ENCODE assay signal across 27 cellular contexts in the genomic region with DNA sequence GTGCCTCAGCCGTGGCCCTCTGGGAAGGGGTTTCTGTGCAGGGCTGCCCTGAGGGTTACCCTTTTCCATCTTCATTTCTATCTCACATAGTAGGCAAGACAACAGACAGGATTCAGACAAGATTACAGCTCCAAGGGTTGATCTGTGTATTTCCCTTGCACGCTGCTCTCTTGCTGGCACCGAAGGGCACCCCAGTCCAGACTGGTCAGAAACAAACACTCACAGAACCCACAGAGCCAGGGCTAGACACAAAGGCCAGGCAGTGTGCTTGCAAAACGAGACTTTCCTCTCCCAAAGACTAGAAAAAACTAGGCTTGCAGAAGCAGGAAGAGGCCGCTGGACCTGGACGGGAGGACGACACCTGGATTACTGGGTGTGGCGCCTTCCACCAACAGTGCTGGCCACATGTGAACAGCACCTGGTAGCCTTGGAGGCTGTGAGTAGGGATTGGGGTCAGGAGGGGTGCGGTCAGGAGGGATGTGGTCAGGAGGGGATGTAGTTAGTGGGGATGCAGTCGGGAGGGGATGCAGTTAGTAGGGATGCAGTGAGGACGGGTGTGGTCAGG.
DNase-seq lines count a peak whose midpoint lies in the region; ATAC-seq, FAIRE-seq and TF ChIP-seq lines count a peak whose summit lies in the region.
"Had no signal": no experiment of that assay in that cellular context is flagged by ENCODE, and none has a peak within 500 bp of the region (broad histone marks: within the 10 kb centered on the region; RNA-seq: fewer than 3 reads in every experiment).

No MANE protein-coding gene starts in this region.

- H3K27ac ChIP-seq in small intestine (ENCODE audit: low read depth in 1 of 2, low read length in 1 of 2): no peak overlapping the region
- H3K27ac ChIP-seq: brain microvascular endothelial cell, foreskin keratinocyte, heart right ventricle, neutrophil, psoas muscle, thoracic aorta had no signal

- H3K9me3 Mint-ChIP-seq in activated CD4-positive, alpha-beta memory T cell treated with anti-CD3 and anti-CD28 coated beads, Interleukin-2, amount 10 ng/mL, durations not matched to agents 7 days and 5 days: peaks cover 6% of the 10 kb centered on the region
- no peaks in the 10 kb centered on the region for H3K9me3 Mint-ChIP-seq in activated CD4-positive, alpha-beta memory T cell treated with anti-CD3 and anti-CD28 coated beads for 36 hours
- no peaks in the 10 kb centered on the region for H3K9me3 Mint-ChIP-seq in progenitor cell of endocrine pancreas (ENCODE audit: low read depth)
- H3K9me3 Mint-ChIP-seq: stimulated activated naive CD8-positive, alpha-beta T cell treated with anti-CD3 and anti-CD28 coated beads, Interleukin-15, Interleukin-2, amounts not matched to agents 100 ng/mL and 50 ng/mL, for 24 hours had no signal

- H3K36me3 Mint-ChIP-seq in activated CD4-positive, alpha-beta memory T cell treated with anti-CD3 and anti-CD28 coated beads, Interleukin-2, amount 10 ng/mL, durations not matched to agents 7 days and 5 days (ENCODE audit: low read depth): peaks cover 10% of the 10 kb centered on the region
- no peaks in the 10 kb centered on the region for H3K36me3 Mint-ChIP-seq in activated CD4-positive, alpha-beta memory T cell treated with anti-CD3 and anti-CD28 coated beads for 36 hours
- H3K36me3 Mint-ChIP-seq in T-helper 17 cell (ENCODE audit: low read depth) (no peaks in the 10 kb centered on the region), progenitor cell of endocrine pancreas (ENCODE audit: insufficient read depth) (no peaks in the 10 kb centered on the region)

- ATAC-seq in T-helper 17 cell (no peak), left colon (peak; percentile 75), HG02763 (IDR thresholded peaks at IDR 0.05; ENCODE audit: unreplicated experiment) (no peak)
- ATAC-seq: heart right ventricle, psoas muscle had no signal

- H3K4me1 Mint-ChIP-seq in activated CD4-positive, alpha-beta memory T cell treated with anti-CD3 and anti-CD28 coated beads, Interleukin-2, amount 10 ng/mL, durations not matched to agents 7 days and 5 days: peaks cover 16% of the 10 kb centered on the region
- peaks cover 21% of the 10 kb centered on the region for H3K4me1 Mint-ChIP-seq in activated CD4-positive, alpha-beta memory T cell treated with anti-CD3 and anti-CD28 coated beads for 36 hours (ENCODE audit: low read depth)
- H3K4me1 Mint-ChIP-seq in T-helper 17 cell (peaks cover 21% of the 10 kb centered on the region), progenitor cell of endocrine pancreas (ENCODE audit: low read depth) (peaks cover 11% of the 10 kb centered on the region)

- no peak for FAIRE-seq in small intestine (lab: Jason Lieb, UNC)
- FAIRE-seq: A204.1, colon had no signal

- no peak for TF ChIP-seq CTCF in progenitor cell of endocrine pancreas (IDR thresholded peaks at IDR 0.05; ENCODE audit: unreplicated experiment)

- H3K27ac Mint-ChIP-seq in activated CD4-positive, alpha-beta memory T cell treated with anti-CD3 and anti-CD28 coated beads, Interleukin-2, amount 10 ng/mL, durations not matched to agents 7 days and 5 days: peak overlapping the region; percentile 11
- H3K27ac Mint-ChIP-seq in activated CD4-positive, alpha-beta memory T cell treated with anti-CD3 and anti-CD28 coated beads for 36 hours: no peak overlapping the region
- H3K27ac Mint-ChIP-seq in T-helper 17 cell (peak overlapping the region; percentile 47), progenitor cell of endocrine pancreas (no peak overlapping the region)
- H3K27ac Mint-ChIP-seq: stimulated activated naive CD8-positive, alpha-beta T cell treated with anti-CD3 and anti-CD28 coated beads, Interleukin-15, Interleukin-2, amounts not matched to agents 100 ng/mL and 50 ng/mL, for 24 hours had no signal

- H3K27me3 ChIP-seq in small intestine (ENCODE audit: control insufficient read depth in 2 of 2, insufficient read depth in 2 of 2, low read length in 2 of 2): no peaks in the 10 kb centered on the region
- H3K27me3 ChIP-seq: brain microvascular endothelial cell, foreskin keratinocyte, heart right ventricle, MG63 had no signal

- no peak overlapping the region for H3K4me3 Mint-ChIP-seq in activated CD4-positive, alpha-beta memory T cell treated with anti-CD3 and anti-CD28 coated beads, Interleukin-2, amount 10 ng/mL, durations not matched to agents 7 days and 5 days
- H3K4me3 Mint-ChIP-seq in activated CD4-positive, alpha-beta memory T cell treated with anti-CD3 and anti-CD28 coated beads for 36 hours: no peak overlapping the region
- H3K4me3 Mint-ChIP-seq in T-helper 17 cell: peak overlapping the region; percentile 55
- H3K4me3 Mint-ChIP-seq in progenitor cell of endocrine pancreas (ENCODE audit: low read depth): no peak overlapping the region
- H3K4me3 Mint-ChIP-seq: stimulated activated naive CD8-positive, alpha-beta T cell treated with anti-CD3 and anti-CD28 coated beads, Interleukin-15, Interleukin-2, amounts not matched to agents 100 ng/mL and 50 ng/mL, for 24 hours had no signal

- peaks cover 2 to 4% of the 10 kb centered on the region in 2 donors for H3K4me1 ChIP-seq in small intestine (ENCODE audit: control insufficient read depth in 2 of 2, insufficient read depth in 1 of 2, low read depth in 1 of 2, low read length in 1 of 2)
- H3K4me1 ChIP-seq: foreskin keratinocyte had no signal

- no peaks in the 10 kb centered on the region for H3K36me3 ChIP-seq in small intestine (ENCODE audit: control insufficient read depth in 2 of 2, insufficient read depth in 2 of 2, low read length in 2 of 2)
- H3K36me3 ChIP-seq: brain microvascular endothelial cell, heart right ventricle, MG63, neutrophil, thoracic aorta had no signal

- CTCF ChIA-PET in activated CD4-positive, alpha-beta memory T cell treated with anti-CD3 and anti-CD28 coated beads, Interleukin-2, amount 10 ng/mL, durations not matched to agents 7 days and 5 days (lab: Charles Lee): no interaction called here
- CTCF ChIA-PET in activated CD4-positive, alpha-beta memory T cell treated with anti-CD3 and anti-CD28 coated beads for 36 hours (lab: Charles Lee): no interaction called here

- H3K9me3 ChIP-seq in T-helper 17 cell (ENCODE audit: control insufficient read depth, low read length, poor library complexity, severe bottlenecking): no peaks in the 10 kb centered on the region
- no peaks in the 10 kb centered on the region for H3K9me3 ChIP-seq in small intestine (ENCODE audit: control insufficient read depth, low read depth)
- H3K9me3 ChIP-seq: heart right ventricle, MG63, neutrophil, psoas muscle, thoracic aorta had no signal

- no peak overlapping the region for H3K4me3 ChIP-seq in small intestine (ENCODE audit: low read depth in 1 of 2, low read length in 2 of 2)
- H3K4me3 ChIP-seq: heart right ventricle, MG63, psoas muscle, thoracic aorta had no signal

- intact Hi-C loops in activated CD4-positive, alpha-beta memory T cell treated with anti-CD3 and anti-CD28 coated beads for 36 hours (cut with micrococcal nuclease): no loop called here
- intact Hi-C loops in left colon (cut with DNase I, micrococcal nuclease): loop anchor here in 1 of 2 donors (5.0 kb wide), 1 partner anchor 72 kb away; no protein-coding TSS in a partner anchor

- WGBS in small intestine, 3 donors: 56 to 78% (median 69%) methylated on average over 10 to 11 of the region's 11 CpGs

- DNase-seq in activated CD4-positive, alpha-beta memory T cell treated with anti-CD3 and anti-CD28 coated beads, Interleukin-2, amount 10 ng/mL, durations not matched to agents 7 days and 5 days: no peak
- DNase-seq in activated CD4-positive, alpha-beta memory T cell treated with anti-CD3 and anti-CD28 coated beads for 36 hours: no peak
- DNase-seq in T-helper 17 cell (no peak), left colon (peak; percentile 67 to 76), small intestine (peak; percentile 27), A172 (ENCODE audit: low spot score) (no peak), progenitor cell of endocrine pancreas (ENCODE audit: low spot score, unreplicated experiment) (no peak)
- DNase-seq: AML-193, brain microvascular endothelial cell, DMS153, erythroblast, heart right ventricle, KG1, NCI-H1417, NCI-H2081, NCI-H2227 treated with DMSO at 0.1 percent for 48 hours, NCI-H526 treated with DMSO at 0.1 percent for 48 hours, psoas muscle, SIG-M5 had no signal

- peaks cover 40% of the 10 kb centered on the region for H3K27me3 Mint-ChIP-seq in activated CD4-positive, alpha-beta memory T cell treated with anti-CD3 and anti-CD28 coated beads, Interleukin-2, amount 10 ng/mL, durations not matched to agents 7 days and 5 days
- H3K27me3 Mint-ChIP-seq in activated CD4-positive, alpha-beta memory T cell treated with anti-CD3 and anti-CD28 coated beads for 36 hours: peaks cover 8% of the 10 kb centered on the region
- H3K27me3 Mint-ChIP-seq in T-helper 17 cell (peaks cover 6% of the 10 kb centered on the region), progenitor cell of endocrine pancreas (peaks cover 21% of the 10 kb centered on the region)

- POLR2A ChIA-PET in activated CD4-positive, alpha-beta memory T cell treated with anti-CD3 and anti-CD28 coated beads, Interleukin-2, amount 10 ng/mL, durations not matched to agents 7 days and 5 days (lab: Charles Lee): no interaction called here
- POLR2A ChIA-PET in activated CD4-positive, alpha-beta memory T cell treated with anti-CD3 and anti-CD28 coated beads for 36 hours (lab: Charles Lee): no interaction called here

Comparison
In these comparisons a context has a peak if more than half of its experiments do, and no peak if none do; other contexts are left out.
1. H3K27ac Mint-ChIP-seq: peak in activated CD4-positive, alpha-beta memory T cell treated with anti-CD3 and anti-CD28 coated beads, Interleukin-2, amount 10 ng/mL, durations not matched to agents 7 days and 5 days (single experiment) and T-helper 17 cell (single experiment); none in activated CD4-positive, alpha-beta memory T cell treated with anti-CD3 and anti-CD28 coated beads for 36 hours (single experiment) and progenitor cell of endocrine pancreas (single experiment).
2. DNase-seq: peak in left colon (2 of 2) and small intestine (single experiment); none in activated CD4-positive, alpha-beta memory T cell treated with anti-CD3 and anti-CD28 coated beads, Interleukin-2, amount 10 ng/mL, durations not matched to agents 7 days and 5 days (single experiment), activated CD4-positive, alpha-beta memory T cell treated with anti-CD3 and anti-CD28 coated beads for 36 hours (single experiment), T-helper 17 cell (0 of 3), A172 (single experiment) and progenitor cell of endocrine pancreas (single experiment).